In the genomic region with DNA sequence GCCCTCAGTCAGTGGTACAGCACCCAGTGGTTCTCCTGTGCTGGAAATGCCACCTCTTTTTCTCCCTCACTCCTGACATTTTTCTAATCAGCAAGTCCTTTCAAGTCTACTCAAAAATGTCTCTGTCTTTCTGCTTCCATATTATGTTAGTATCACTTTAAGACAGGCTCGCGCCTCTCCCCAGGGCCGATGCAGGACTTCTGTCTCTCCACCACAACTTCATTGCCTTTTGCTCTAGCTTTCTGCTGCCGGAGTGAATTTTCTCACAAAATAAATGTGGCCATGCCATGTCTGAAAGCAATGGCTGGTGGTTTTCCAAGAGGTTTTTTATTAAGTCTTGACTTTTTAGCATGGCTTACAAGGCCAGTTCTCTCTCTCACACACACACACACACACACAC, we compare ENCODE assay signal across 21 cellular contexts.
DNase-seq lines count a peak whose midpoint lies in the region; ATAC-seq and TF ChIP-seq lines count a peak whose summit lies in the region.
"Had no signal": no experiment of that assay in that cellular context is flagged by ENCODE, and none has a peak within 500 bp of the region (broad histone marks: within the 10 kb centered on the region; RNA-seq: fewer than 3 reads in every experiment).

No MANE protein-coding gene starts in this region.

- intact Hi-C loops in HCT116 (cut with micrococcal nuclease), result loop anchor here (5.0 kb wide), 1 partner anchor 82 kb away; no protein-coding TSS in a partner anchor
- intact Hi-C loops in esophagus muscularis mucosa (cut with DNase I), result no loop called here
- intact Hi-C loops in CD14-positive monocyte (cut with micrococcal nuclease), result no loop called here

- H3K9ac ChIP-seq in HCT116 (ENCODE audit: low read length) (peak overlapping the region; percentile 18; the same call in 1 of the 2 replicates), adipocyte (ENCODE audit: low read length) (peak overlapping the region; percentile 30), subcutaneous abdominal adipose tissue (ENCODE audit: low read length in 5 of 5) (no peak overlapping the region)
- H3K9ac ChIP-seq: BLaER1 had no signal

- BruUV-seq in HCT116 (replicated peaks; lab: Mats Ljungman, UMichigan), result no TSS peak

- TF ChIP-seq POLR2A in HCT116 (IDR thresholded peaks at IDR 0.05; ENCODE audit: borderline replicate concordance, extremely low read depth, insufficient read depth, insufficient read length) (no peak), esophagus muscularis mucosa (IDR thresholded peaks at IDR 0.05; ENCODE audit: low read depth) (no peak)

- peak overlapping the region in 1 of 2 experiments; percentile 12; a peak in 2 of 4 replicates for H3K4me3 ChIP-seq in HCT116 (replicated peaks in 1 of 2; ENCODE audit: low read depth in 1 of 2, low read length in 2 of 2)
- H3K4me3 ChIP-seq in adipocyte (ENCODE audit: low read length), result no peak overlapping the region
- H3K4me3 ChIP-seq in esophagus muscularis mucosa, result no peak overlapping the region
- no peak overlapping the region for H3K4me3 ChIP-seq in subcutaneous abdominal adipose tissue (ENCODE audit: low read depth in 1 of 5, low read length in 5 of 5)
- H3K4me3 ChIP-seq: BLaER1, GM23338 had no signal

- TF ChIP-seq EP300 in esophagus muscularis mucosa (IDR thresholded peaks at IDR 0.05), result no peak

- H3K4me2 ChIP-seq in HCT116 (ENCODE audit: low read length), result peak overlapping the region; percentile 67
- H3K4me2 ChIP-seq: BLaER1, GM23338 had no signal

- peaks cover 3 to 28% of the 10 kb centered on the region in 2 experiments; a peak in 3 of 4 replicates for H3K4me1 ChIP-seq in HCT116 (ENCODE audit: control insufficient read depth in 1 of 2, insufficient read depth in 2 of 2, low read length in 2 of 2)
- H3K4me1 ChIP-seq in adipocyte (ENCODE audit: control insufficient read depth, insufficient read depth, low read length), result peaks cover 56% of the 10 kb centered on the region
- no peaks in the 10 kb centered on the region for H3K4me1 ChIP-seq in esophagus muscularis mucosa
- peaks cover 0 to 31% (median 16%) of the 10 kb centered on the region in 5 donors for H3K4me1 ChIP-seq in subcutaneous abdominal adipose tissue (ENCODE audit: control insufficient read depth in 5 of 5, insufficient read depth in 5 of 5, low read length in 5 of 5)
- H3K4me1 ChIP-seq: BLaER1 had no signal

- H3K36me3 ChIP-seq in HCT116 (ENCODE audit: control insufficient read depth in 1 of 2, insufficient read depth in 2 of 2, low read length in 2 of 2), result no peaks in the 10 kb centered on the region
- peaks cover 85% of the 10 kb centered on the region for H3K36me3 ChIP-seq in adipocyte (ENCODE audit: control insufficient read depth, insufficient read depth, low read length, severe bottlenecking)
- peaks cover 0 to 13% (median 3%) of the 10 kb centered on the region in 4 donors for H3K36me3 ChIP-seq in esophagus muscularis mucosa
- H3K36me3 ChIP-seq in subcutaneous abdominal adipose tissue (ENCODE audit: control insufficient read depth in 5 of 5, insufficient read depth in 5 of 5, low read length in 5 of 5), result peaks cover 0 to 4% (median 0%) of the 10 kb centered on the region in 5 donors
- H3K36me3 ChIP-seq: BLaER1 had no signal

- CTCF ChIA-PET in HCT116 (lab: Charles Lee), result no interaction called here

- H3K4me3 Mint-ChIP-seq in CD14-positive monocyte, result no peak overlapping the region
- H3K4me3 Mint-ChIP-seq: B cell; CD4-positive, alpha-beta T cell; CD8-positive, alpha-beta memory T cell; GM23338; H9; HFFc6 had no signal

- peak overlapping the region; percentile 89 for H2AFZ ChIP-seq in HCT116 (ENCODE audit: low read depth, low read length, poor library complexity, severe bottlenecking)
- H2AFZ ChIP-seq: GM23338 had no signal

- no peak for TF ChIP-seq CTCF in HCT116 (IDR thresholded peaks at IDR 0.05 in 2 of 3, conservative IDR thresholded peaks at IDR 0.05 in 1 of 3; ENCODE audit: borderline replicate concordance in 1 of 3, insufficient read depth in 1 of 3, low read depth in 2 of 3, low read length in 2 of 3)
- TF ChIP-seq CTCF in esophagus muscularis mucosa (IDR thresholded peaks at IDR 0.05), result no peak
- TF ChIP-seq CTCF in CD14-positive monocyte (IDR thresholded peaks at IDR 0.05), result no peak

- peak; percentile 54; the same call in 1 of the 2 replicates for ATAC-seq in HCT116
- ATAC-seq: GM23338 had no signal

- H3K27ac Mint-ChIP-seq in CD14-positive monocyte, result peak overlapping the region in 1 of 7 donors; percentile 46
- H3K27ac Mint-ChIP-seq: B cell; CD4-positive, alpha-beta T cell; CD8-positive, alpha-beta memory T cell; GM23338; H9; HFFc6 had no signal

- no peaks in the 10 kb centered on the region for H3K36me3 Mint-ChIP-seq in CD14-positive monocyte
- H3K36me3 Mint-ChIP-seq: CD8-positive, alpha-beta memory T cell had no signal

- no peaks in the 10 kb centered on the region for H3K79me2 ChIP-seq in HCT116 (ENCODE audit: insufficient read depth, low read length)

- H3K27me3 ChIP-seq in HCT116 (ENCODE audit: insufficient read depth, low read length) (no peaks in the 10 kb centered on the region), adipocyte (replicated peaks; ENCODE audit: control insufficient read depth, insufficient read depth, low read length) (no peaks in the 10 kb centered on the region), esophagus muscularis mucosa (no peaks in the 10 kb centered on the region), subcutaneous abdominal adipose tissue (ENCODE audit: control insufficient read depth in 5 of 5, insufficient read depth in 4 of 5, low read length in 5 of 5) (no peaks in the 10 kb centered on the region)
- H3K27me3 ChIP-seq: BLaER1 had no signal

- H3K27me3 Mint-ChIP-seq in CD14-positive monocyte (ENCODE audit: low read depth in 3 of 3), result peaks cover 0 to 1% (median 0%) of the 10 kb centered on the region in 3 donors

- RAD21 ChIA-PET in HCT116 (lab: Charles Lee; ENCODE audit: low non-redundant PET in 1 of 2, low total read pairs in 2 of 2, uncharacterized antibody in 2 of 2, unreplicated experiment in 2 of 2), result interaction anchor here in 1 of 2 experiments (0.7 kb wide), 1 partner anchor 684 kb away, joined by 3 read pairs; no protein-coding TSS in a partner anchor

- WGBS in esophagus muscularis mucosa, result 77% methylated on average over 4 of the region's 4 CpGs

- TF ChIP-seq RAD21 in HCT116 (IDR thresholded peaks at IDR 0.05; ENCODE audit: low read depth), result no peak

- peak; percentile 19 for DNase-seq in HCT116 (ENCODE audit: low read depth, low spot score)
- no peak for DNase-seq in adipocyte (ENCODE audit: low read depth)
- DNase-seq in esophagus muscularis mucosa (ENCODE audit: extremely low spot score), result peak; percentile 60
- DNase-seq in NCI-H1694 (lab: John Stamatoyannopoulos, UW), result no peak
- no peak for DNase-seq in CD14-positive monocyte (ENCODE audit: low spot score)
- DNase-seq in COLO668 (lab: John Stamatoyannopoulos, UW; ENCODE audit: unreplicated experiment), result no peak
- DNase-seq: Calu3; CD4-positive, alpha-beta T cell; CD8-positive, alpha-beta memory T cell; COR-L47; DMS53; DMS79 treated with DMSO at 0.1 percent for 48 hours; GF-D8; H9; HFFc6 had no signal

- POLR2A ChIA-PET in HCT116 (lab: Charles Lee), result interaction anchor here (0.7 kb wide), 1 partner anchor 13 kb away, joined by 4 read pairs; no protein-coding TSS in a partner anchor

- peaks cover 0 to 2% (median 0%) of the 10 kb centered on the region in 7 donors for H3K9me3 Mint-ChIP-seq in CD14-positive monocyte
- H3K9me3 Mint-ChIP-seq: CD4-positive, alpha-beta T cell; CD8-positive, alpha-beta memory T cell; GM23338; H9; HFFc6 had no signal

- H4K20me1 ChIP-seq in HCT116 (ENCODE audit: insufficient read depth), result no peaks in the 10 kb centered on the region
- H4K20me1 ChIP-seq: BLaER1 had no signal

- H3K4me1 Mint-ChIP-seq in CD14-positive monocyte, result peaks cover 11% of the 10 kb centered on the region
- H3K4me1 Mint-ChIP-seq: B cell; CD8-positive, alpha-beta memory T cell; GM23338 had no signal

- no peak overlapping the region for H3K27ac ChIP-seq in HCT116 (ENCODE audit: low read depth, low read length)
- no peak overlapping the region for H3K27ac ChIP-seq in esophagus muscularis mucosa (replicated peaks in 1 of 4)
- H3K27ac ChIP-seq in subcutaneous abdominal adipose tissue (ENCODE audit: low read depth, low read length), result peak overlapping the region; percentile 21
- H3K27ac ChIP-seq: 22Rv1, BLaER1, C4-2B had no signal

- H3K9me2 ChIP-seq in HCT116 (ENCODE audit: insufficient read depth), result no peaks in the 10 kb centered on the region

- H3K9me3 ChIP-seq in HCT116 (ENCODE audit: control insufficient read depth in 1 of 2, insufficient read depth in 1 of 2, low read depth in 1 of 2, low read length in 2 of 2) (no peaks in the 10 kb centered on the region), adipocyte (ENCODE audit: control insufficient read depth, low read length) (no peaks in the 10 kb centered on the region), esophagus muscularis mucosa (no peaks in the 10 kb centered on the region), subcutaneous abdominal adipose tissue (ENCODE audit: control insufficient read depth in 5 of 5, low read length in 5 of 5) (no peaks in the 10 kb centered on the region)
- H3K9me3 ChIP-seq: BLaER1 had no signal

TF ChIP-seq in HCT116, 20 proteins besides CTCF, POLR2A, EP300 and RAD21:
- TF ChIP-seq FOSL1 (IDR thresholded peaks at IDR 0.05; ENCODE audit: low read depth), result no peak
- TF ChIP-seq, protein P1, sequence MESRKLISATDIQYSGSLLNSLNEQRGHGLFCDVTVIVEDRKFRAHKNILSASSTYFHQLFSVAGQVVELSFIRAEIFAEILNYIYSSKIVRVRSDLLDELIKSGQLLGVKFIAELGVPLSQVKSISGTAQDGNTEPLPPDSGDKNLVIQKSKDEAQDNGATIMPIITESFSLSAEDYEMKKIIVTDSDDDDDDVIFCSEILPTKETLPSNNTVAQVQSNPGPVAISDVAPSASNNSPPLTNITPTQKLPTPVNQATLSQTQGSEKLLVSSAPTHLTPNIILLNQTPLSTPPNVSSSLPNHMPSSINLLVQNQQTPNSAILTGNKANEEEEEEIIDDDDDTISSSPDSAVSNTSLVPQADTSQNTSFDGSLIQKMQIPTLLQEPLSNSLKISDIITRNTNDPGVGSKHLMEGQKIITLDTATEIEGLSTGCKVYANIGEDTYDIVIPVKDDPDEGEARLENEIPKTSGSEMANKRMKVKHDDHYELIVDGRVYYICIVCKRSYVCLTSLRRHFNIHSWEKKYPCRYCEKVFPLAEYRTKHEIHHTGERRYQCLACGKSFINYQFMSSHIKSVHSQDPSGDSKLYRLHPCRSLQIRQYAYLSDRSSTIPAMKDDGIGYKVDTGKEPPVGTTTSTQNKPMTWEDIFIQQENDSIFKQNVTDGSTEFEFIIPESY (IDR thresholded peaks at IDR 0.05; ENCODE audit: extremely low read depth, insufficient replicate concordance, low read length), result no peak
- TF ChIP-seq, protein P2, sequence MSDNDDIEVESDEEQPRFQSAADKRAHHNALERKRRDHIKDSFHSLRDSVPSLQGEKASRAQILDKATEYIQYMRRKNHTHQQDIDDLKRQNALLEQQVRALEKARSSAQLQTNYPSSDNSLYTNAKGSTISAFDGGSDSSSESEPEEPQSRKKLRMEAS (IDR thresholded peaks at IDR 0.05), result peak; percentile 45; the same call in 1 of the 2 replicates

Comparison
In these comparisons a context has a peak if more than half of its experiments do, and no peak if none do; other contexts are left out.
1. DNase-seq: peak in HCT116 (single experiment) and esophagus muscularis mucosa (single experiment); none in adipocyte (single experiment), NCI-H1694 (single experiment), CD14-positive monocyte (single experiment) and COLO668 (single experiment).
2. H3K9ac ChIP-seq: peak in HCT116 (single experiment) and adipocyte (single experiment); none in subcutaneous abdominal adipose tissue (0 of 5).